Comparison of ENCODE assay signal across 1 cellular context in genomic region chr3:12816521-12817340, GRCh38.
TF ChIP-seq lines count a peak whose summit lies in the region.

No MANE protein-coding gene starts in this region.

TF ChIP-seq in SK-N-SH, 30 proteins besides CTCF, POLR2A, EP300 and RAD21 (continued from another document):
- TF ChIP-seq, protein P1, sequence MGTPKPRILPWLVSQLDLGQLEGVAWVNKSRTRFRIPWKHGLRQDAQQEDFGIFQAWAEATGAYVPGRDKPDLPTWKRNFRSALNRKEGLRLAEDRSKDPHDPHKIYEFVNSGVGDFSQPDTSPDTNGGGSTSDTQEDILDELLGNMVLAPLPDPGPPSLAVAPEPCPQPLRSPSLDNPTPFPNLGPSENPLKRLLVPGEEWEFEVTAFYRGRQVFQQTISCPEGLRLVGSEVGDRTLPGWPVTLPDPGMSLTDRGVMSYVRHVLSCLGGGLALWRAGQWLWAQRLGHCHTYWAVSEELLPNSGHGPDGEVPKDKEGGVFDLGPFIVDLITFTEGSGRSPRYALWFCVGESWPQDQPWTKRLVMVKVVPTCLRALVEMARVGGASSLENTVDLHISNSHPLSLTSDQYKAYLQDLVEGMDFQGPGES (IDR thresholded peaks at IDR 0.05; ENCODE audit: low read depth, low read length), result no peak
- TF ChIP-seq TAF1 (IDR thresholded peaks at IDR 0.05; ENCODE audit: borderline replicate concordance, low read depth, low read length) (no peak), GATA2 (CRISPR knock-in tag; IDR thresholded peaks at IDR 0.05) (no peak), TCF12 (IDR thresholded peaks at IDR 0.05) (no peak), ELF1 (IDR thresholded peaks at IDR 0.05) (no peak), RCOR1 (IDR thresholded peaks at IDR 0.05; ENCODE audit: low read length) (no peak)
